In genomic region chr17:60333072-60333471, GRCh38 we compare ENCODE assay signal across 1 cellular context.
TF ChIP-seq lines count a peak whose summit lies in the region.

No MANE protein-coding gene starts in this region.

TF ChIP-seq in GM12878, 131 proteins besides CTCF, POLR2A, EP300 and RAD21:
- TF ChIP-seq NFXL1 (IDR thresholded peaks at IDR 0.05; ENCODE audit: borderline replicate concordance): peak; percentile 55; the same call in 1 of the 2 replicates
